Comparison of ENCODE assay signal across 16 cellular contexts in genomic region chr1:211648336-211648735, GRCh38. TPM values are rescaled to one million over a fixed set of nuclear protein-coding genes. Genes with fewer than 3 reads are reported as not detected.
DNase-seq lines count a peak whose midpoint lies in the region; ATAC-seq, FAIRE-seq and TF ChIP-seq lines count a peak whose summit lies in the region.
"Had no signal": no experiment of that assay in that cellular context is flagged by ENCODE, and none has a peak within 500 bp of the region (broad histone marks: within the 10 kb centered on the region; RNA-seq: fewer than 3 reads in every experiment).

No MANE protein-coding gene starts in this region.

- no peak for ATAC-seq in HG02885 (IDR thresholded peaks at IDR 0.05; ENCODE audit: poor library complexity, unreplicated experiment)

- peak overlapping the region; percentile 57 for H3K27ac ChIP-seq in muscle layer of duodenum (ENCODE audit: low read length)
- H3K27ac ChIP-seq: coronary artery, KMS-11 had no signal

- no peak overlapping the region for H3K4me3 ChIP-seq in fibroblast of the aortic adventitia (ENCODE audit: low read depth, low read length)
- no peak overlapping the region for H3K4me3 ChIP-seq in muscle layer of duodenum (ENCODE audit: low read depth in 1 of 2, low read length in 2 of 2)
- H3K4me3 ChIP-seq: coronary artery had no signal

- DNase-seq in DMS53 treated with DMSO at 0.1 percent for 48 hours (lab: John Stamatoyannopoulos, UW; ENCODE audit: unreplicated experiment) (peak; percentile 19), RCC 7860 (ENCODE audit: low spot score) (peak; percentile 59), fibroblast of the aortic adventitia (ENCODE audit: low read depth) (peak; percentile 25), activated T-cell treated with anti-CD3 and anti-CD28 coated beads for 4 hours (no peak), mesenteric fat pad (ENCODE audit: low spot score) (no peak), CD1c-positive myeloid dendritic cell (ENCODE audit: extremely low spot score) (no peak)
- DNase-seq: activated naive CD4-positive, alpha-beta T cell treated with Interleukin-2 at 50 U/mL for 16 hours; islet precursor cell; NCI-H2107; occipital lobe had no signal

- H3K36me3 ChIP-seq in muscle layer of duodenum (ENCODE audit: control insufficient read depth in 1 of 2, insufficient read depth in 2 of 2, low read length in 2 of 2) = no peaks in the 10 kb centered on the region
- H3K36me3 ChIP-seq: BE2C had no signal

- no peaks in the 10 kb centered on the region for H3K9me3 ChIP-seq in muscle layer of duodenum (ENCODE audit: control insufficient read depth in 1 of 2, low read length in 2 of 2)
- H3K9me3 ChIP-seq: BE2C had no signal

- no peak for FAIRE-seq in RCC 7860 (lab: Jason Lieb, UNC)
- FAIRE-seq: G401.6 had no signal

- H3K4me1 ChIP-seq in muscle layer of duodenum (ENCODE audit: control insufficient read depth in 1 of 2, insufficient read depth in 2 of 2, low read length in 2 of 2) = peaks cover 4 to 5% of the 10 kb centered on the region in 2 donors

- no peak for TF ChIP-seq CTCF in fibroblast of the aortic adventitia (IDR thresholded peaks at IDR 0.05; ENCODE audit: insufficient read depth, low read length)

- H3K27me3 ChIP-seq in muscle layer of duodenum (ENCODE audit: low read depth, low read length) = no peaks in the 10 kb centered on the region
- H3K27me3 ChIP-seq: BE2C had no signal

RNA-seq across cellular contexts. Expression of gene NEK2, which starts 27.1 kb away (rescaled TPM):
- total RNA-seq in fibroblast of the aortic adventitia (ENCODE audit: low replicate concordance) (12.4 TPM in 1 of 2 replicates, not detected in the other), mesenteric fat pad (not detected)

Comparison
In these comparisons a context has a peak if more than half of its experiments do, and no peak if none do; other contexts are left out.
1. DNase-seq: peak in DMS53 treated with DMSO at 0.1 percent for 48 hours (single experiment), RCC 7860 (single experiment) and fibroblast of the aortic adventitia (single experiment); none in activated T-cell treated with anti-CD3 and anti-CD28 coated beads for 4 hours (single experiment), mesenteric fat pad (single experiment) and CD1c-positive myeloid dendritic cell (single experiment).